19 cellular contexts compared by ENCODE assay signal in the genomic region with DNA sequence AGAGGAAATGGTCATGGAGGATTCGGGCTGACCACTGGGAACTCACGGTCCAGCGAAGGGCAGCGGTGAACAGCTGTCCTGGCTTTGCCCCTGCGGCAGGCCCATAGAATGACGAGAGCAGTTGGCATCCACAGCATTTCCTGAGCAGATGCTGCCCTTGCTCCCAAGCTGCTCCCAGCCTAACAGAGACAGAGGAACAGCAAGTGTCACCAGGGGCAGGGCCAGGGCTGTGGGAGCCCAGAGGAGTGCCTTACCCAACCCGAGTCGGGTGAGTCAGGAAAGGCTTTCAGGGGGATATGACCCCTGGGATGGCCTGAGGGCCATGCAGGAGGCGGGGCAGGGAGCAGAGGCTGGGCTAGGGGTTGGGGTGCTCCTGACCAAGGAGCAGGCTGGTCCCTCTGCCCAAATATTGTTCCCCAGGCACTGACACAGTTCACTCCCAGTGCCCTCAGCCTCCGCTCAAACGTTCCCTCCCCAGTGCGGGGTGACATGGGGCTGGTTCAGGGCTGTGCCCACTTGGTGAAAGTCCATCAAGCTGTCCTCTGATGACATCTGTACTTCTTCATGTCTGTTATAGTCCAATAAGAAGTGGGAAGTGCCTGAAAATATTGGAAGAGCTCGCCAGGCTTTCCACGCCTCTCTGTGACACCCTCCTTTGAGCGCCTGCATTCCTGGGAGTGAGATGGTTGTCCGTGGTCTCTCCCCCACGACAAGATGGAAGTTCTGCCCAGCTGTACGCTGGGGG.
DNase-seq lines count a peak whose midpoint lies in the region; ATAC-seq and TF ChIP-seq lines count a peak whose summit lies in the region.
"Had no signal": no experiment of that assay in that cellular context is flagged by ENCODE, and none has a peak within 500 bp of the region (broad histone marks: within the 10 kb centered on the region; RNA-seq: fewer than 3 reads in every experiment).

No MANE protein-coding gene starts in this region.

- no peaks in the 10 kb centered on the region for H3K36me3 ChIP-seq in neuronal stem cell (replicated peaks in 1 of 2; ENCODE audit: control insufficient read depth in 2 of 2, insufficient read depth in 2 of 2, low read length in 2 of 2)
- H3K36me3 ChIP-seq in esophagus squamous epithelium, result no peaks in the 10 kb centered on the region
- H3K36me3 ChIP-seq: cardiac muscle cell, gastroesophageal sphincter, HAP-1, lower lobe of right lung had no signal

- ATAC-seq in GM18909 (IDR thresholded peaks at IDR 0.05; ENCODE audit: poor library complexity, unreplicated experiment), result no peak
- ATAC-seq: gastroesophageal sphincter; lower lobe of right lung; natural killer cell treated with Interleukin-12 subunit alpha and Interleukin-12 subunit beta and Interleukin-15 and Interleukin-18, amount 100 ng/mL, for 72 hours had no signal

- no peak overlapping the region for H2AFZ ChIP-seq in neuronal stem cell (ENCODE audit: low read length)

- H3K4ac ChIP-seq in neuronal stem cell (ENCODE audit: low read length), result no peak overlapping the region

- H3K4me1 ChIP-seq in neuronal stem cell (ENCODE audit: control insufficient read depth in 2 of 2, insufficient read depth in 1 of 2, low read depth in 1 of 2, low read length in 2 of 2), result no peaks in the 10 kb centered on the region
- H3K4me1 ChIP-seq in esophagus squamous epithelium, result no peaks in the 10 kb centered on the region
- H3K4me1 ChIP-seq: gastroesophageal sphincter, HAP-1, lower lobe of right lung had no signal

- TF ChIP-seq CTCF in choroid plexus epithelial cell (conservative IDR thresholded peaks at IDR 0.05; ENCODE audit: low read depth, low read length), result no peak
- TF ChIP-seq CTCF in esophagus squamous epithelium (IDR thresholded peaks at IDR 0.05), result no peak

- peak; percentile 69 for DNase-seq in Daoy (ENCODE audit: low read depth)
- peak; percentile 71 for DNase-seq in HT1080 (ENCODE audit: low read depth)
- DNase-seq in choroid plexus epithelial cell (ENCODE audit: low read depth), result peak; percentile 23
- no peak for DNase-seq in neuronal stem cell (ENCODE audit: low spot score)
- DNase-seq in D341Med (ENCODE audit: low spot score), result no peak
- no peak for DNase-seq in esophagus squamous epithelium (lab: John Stamatoyannopoulos, UW)
- DNase-seq in NCI-H1436 treated with DMSO at 0.1 percent for 48 hours (lab: John Stamatoyannopoulos, UW), result no peak
- DNase-seq: activated CD4-positive, alpha-beta T cell treated with anti-CD3 and anti-CD28 coated beads, Interleukin-2, amount 10 ng/mL, durations not matched to agents 24 days and 14 days; activated T-cell treated with anti-CD3 and anti-CD28 coated beads, Interleukin-2, amount 50 U/mL, for 1 hour; endodermal cell; lower lobe of right lung; NCI-H1105; SIG-M5; stimulated activated CD4-positive, alpha-beta T cell treated with anti-CD3 and anti-CD28 coated beads, Interleukin-2, amount 100 ng/mL, for 24 hours had no signal

- no CpG with 5 or more reads among the region's 18 CpGs for WGBS in neuronal stem cell (ENCODE audit: extremely low coverage in 2 of 2, insufficient read length in 2 of 2, insufficient replicate concordance in 1 of 2), 2 donors
- WGBS in esophagus squamous epithelium, 2 donors, result 51 to 71% methylated on average over 7 to 9 of the region's 18 CpGs

- no peak overlapping the region for H4K8ac ChIP-seq in neuronal stem cell (ENCODE audit: low read depth, low read length)

- no peak overlapping the region for H3K9ac ChIP-seq in neuronal stem cell (ENCODE audit: low read depth, low read length, poor library complexity)

- intact Hi-C loops in esophagus squamous epithelium (cut with DNase I), result no loop called here

- H2BK15ac ChIP-seq in neuronal stem cell (ENCODE audit: low read length), result no peak overlapping the region

- peak overlapping the region; percentile 83 for H2AK5ac ChIP-seq in neuronal stem cell (ENCODE audit: low read depth, low read length)

- peak overlapping the region; percentile 35 for H3K18ac ChIP-seq in neuronal stem cell (ENCODE audit: low read length)

- no peak overlapping the region for H2BK12ac ChIP-seq in neuronal stem cell (ENCODE audit: low read length)

- TF ChIP-seq POLR2A in esophagus squamous epithelium (IDR thresholded peaks at IDR 0.05), result no peak

- no peak overlapping the region for H3K4me3 ChIP-seq in choroid plexus epithelial cell (ENCODE audit: low read depth, low read length)
- no peak overlapping the region for H3K4me3 ChIP-seq in neuronal stem cell (ENCODE audit: low read length in 2 of 2)
- no peak overlapping the region for H3K4me3 ChIP-seq in esophagus squamous epithelium
- H3K4me3 ChIP-seq: cardiac muscle cell, gastroesophageal sphincter, HAP-1, lower lobe of right lung had no signal

- no peak overlapping the region for H4K91ac ChIP-seq in neuronal stem cell (ENCODE audit: low read depth, low read length, poor library complexity)

- no peak overlapping the region for H3K27ac ChIP-seq in neuronal stem cell (replicated peaks; ENCODE audit: low read length)
- no peak overlapping the region for H3K27ac ChIP-seq in esophagus squamous epithelium
- H3K27ac ChIP-seq: cardiac muscle cell, gastroesophageal sphincter, lower lobe of right lung had no signal

- no peak overlapping the region for H3K14ac ChIP-seq in neuronal stem cell (ENCODE audit: low read length)

- H2BK120ac ChIP-seq in neuronal stem cell (ENCODE audit: low read depth, low read length), result no peak overlapping the region

- H3K23ac ChIP-seq in neuronal stem cell (ENCODE audit: low read depth, low read length, poor library complexity), result no peak overlapping the region

- H3K4me2 ChIP-seq in neuronal stem cell (ENCODE audit: insufficient read depth, low read length, poor library complexity, severe bottlenecking), result no peak overlapping the region

- H3K79me1 ChIP-seq in neuronal stem cell (ENCODE audit: low read depth, low read length), result no peaks in the 10 kb centered on the region

- H3K9me3 ChIP-seq in neuronal stem cell (replicated peaks in 1 of 2; ENCODE audit: control insufficient read depth in 2 of 2, insufficient read depth in 1 of 2, low read depth in 1 of 2, low read length in 2 of 2) (peaks cover 0 to 2% of the 10 kb centered on the region in 2 donors), esophagus squamous epithelium (no peaks in the 10 kb centered on the region)
- H3K9me3 ChIP-seq: gastroesophageal sphincter, lower lobe of right lung had no signal

- H3K27me3 ChIP-seq in neuronal stem cell (ENCODE audit: control insufficient read depth in 3 of 3, insufficient read depth in 3 of 3, low read depth in 1 of 3, low read length in 3 of 3) (no peaks in the 10 kb centered on the region), esophagus squamous epithelium (no peaks in the 10 kb centered on the region)
- H3K27me3 ChIP-seq: cardiac muscle cell, gastroesophageal sphincter had no signal

- H2BK5ac ChIP-seq in neuronal stem cell (ENCODE audit: low read length), result no peak overlapping the region

Comparison
In these comparisons a context has a peak if more than half of its experiments do, and no peak if none do; other contexts are left out.
1. DNase-seq: peak in Daoy (single experiment), HT1080 (single experiment) and choroid plexus epithelial cell (single experiment); none in neuronal stem cell (single experiment), D341Med (single experiment), esophagus squamous epithelium (single experiment) and NCI-H1436 treated with DMSO at 0.1 percent for 48 hours (single experiment).